ENCODE assay signal across 15 cellular contexts in the genomic region with DNA sequence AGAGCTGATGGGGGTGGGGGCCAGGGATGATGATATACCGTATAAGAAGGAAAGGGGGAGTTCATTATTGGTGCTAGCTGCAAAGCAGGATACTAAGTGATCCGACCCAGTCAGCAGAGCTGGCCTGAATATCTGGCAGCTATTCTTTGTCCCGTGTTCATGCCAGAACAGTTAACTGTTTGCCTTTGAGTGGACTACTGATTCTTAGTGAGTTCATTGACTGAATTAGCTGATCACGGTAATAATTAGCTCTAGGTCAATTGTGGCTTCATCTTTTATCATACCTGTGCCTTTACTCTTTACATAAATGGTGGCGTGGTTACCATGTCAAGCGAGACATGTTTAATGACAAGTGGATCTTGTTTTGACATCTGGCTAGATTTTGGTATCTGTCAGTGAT. TPM values are rescaled to one million over a fixed set of nuclear protein-coding genes. Genes with fewer than 3 reads are reported as not detected.
DNase-seq lines count a peak whose midpoint lies in the region; ATAC-seq and TF ChIP-seq lines count a peak whose summit lies in the region.
"Had no signal": no experiment of that assay in that cellular context is flagged by ENCODE, and none has a peak within 500 bp of the region (broad histone marks: within the 10 kb centered on the region; RNA-seq: fewer than 3 reads in every experiment).

No MANE protein-coding gene starts in this region.

- H3K27ac ChIP-seq in ACC112 (ENCODE audit: low read depth, low read length) (no peak overlapping the region), DOHH2 (ENCODE audit: low read depth, low read length) (no peak overlapping the region), uterus (no peak overlapping the region)
- H3K27ac ChIP-seq: right atrium auricular region had no signal

- intact Hi-C loops in uterus (cut with DNase I; ENCODE audit: low total_unique reads), result no loop called here

- TF ChIP-seq CTCF in DOHH2 (IDR thresholded peaks at IDR 0.05; ENCODE audit: low read depth, low read length, poor library complexity, severe bottlenecking) (no peak), nephron progenitor cell (IDR thresholded peaks at IDR 0.05) (no peak), uterus (IDR thresholded peaks at IDR 0.05) (no peak)

- H3K79me2 ChIP-seq in ACC112 (ENCODE audit: control insufficient read depth, insufficient read depth, low read length, unreplicated experiment), result peaks cover 84% of the 10 kb centered on the region
- peaks cover 91% of the 10 kb centered on the region for H3K79me2 ChIP-seq in DOHH2 (ENCODE audit: control insufficient read depth, low read length)

- H3K27ac Mint-ChIP-seq in memory B cell (peak overlapping the region; percentile 45), nephron progenitor cell (no peak overlapping the region)

- H3K9me3 Mint-ChIP-seq in memory B cell (no peaks in the 10 kb centered on the region), nephron progenitor cell (no peaks in the 10 kb centered on the region)

- peaks cover 51% of the 10 kb centered on the region for H4K20me1 ChIP-seq in DOHH2 (ENCODE audit: control insufficient read depth, insufficient read depth, low read depth, low read length)

- H3K4me1 Mint-ChIP-seq in memory B cell, result peaks cover 37% of the 10 kb centered on the region
- H3K4me1 Mint-ChIP-seq in nephron progenitor cell, result peaks cover 49% of the 10 kb centered on the region

- no peaks in the 10 kb centered on the region for H3K27me3 Mint-ChIP-seq in memory B cell
- no peaks in the 10 kb centered on the region for H3K27me3 Mint-ChIP-seq in nephron progenitor cell (ENCODE audit: low read depth, poor library complexity)

- no peak for ATAC-seq in memory B cell (ENCODE audit: low read depth)

- H3K9ac ChIP-seq in adipocyte (ENCODE audit: low read length), result peak overlapping the region; percentile 32

- H3K4me3 ChIP-seq in ACC112 (ENCODE audit: low read depth, low read length) (peak overlapping the region; percentile 52), DOHH2 (ENCODE audit: low read length) (no peak overlapping the region), adipocyte (ENCODE audit: low read length) (peak overlapping the region; percentile 37), uterus (no peak overlapping the region)
- H3K4me3 ChIP-seq: right atrium auricular region had no signal

- H3F3A ChIP-seq in DOHH2 (ENCODE audit: control insufficient read depth, insufficient read depth), result peaks cover 26% of the 10 kb centered on the region

- H3K4me1 ChIP-seq in ACC112 (ENCODE audit: control insufficient read depth, insufficient read depth, low read length, unreplicated experiment), result peaks cover 36% of the 10 kb centered on the region
- H3K4me1 ChIP-seq in DOHH2 (ENCODE audit: control insufficient read depth, low read length), result peaks cover 85% of the 10 kb centered on the region
- H3K4me1 ChIP-seq in adipocyte (ENCODE audit: control insufficient read depth, insufficient read depth, low read length), result peaks cover 32% of the 10 kb centered on the region
- peaks cover 7 to 8% of the 10 kb centered on the region in 2 donors for H3K4me1 ChIP-seq in uterus

- H3K36me3 ChIP-seq in ACC112 (ENCODE audit: insufficient read depth, low read length) (peaks cover 67% of the 10 kb centered on the region), DOHH2 (ENCODE audit: control insufficient read depth, low read length) (peaks cover 91% of the 10 kb centered on the region), adipocyte (ENCODE audit: control insufficient read depth, insufficient read depth, low read length, severe bottlenecking) (peaks cover 87% of the 10 kb centered on the region), uterus (no peaks in the 10 kb centered on the region)

- H2AFZ ChIP-seq in ACC112 (ENCODE audit: low read length, unreplicated experiment), result no peak overlapping the region

- TF ChIP-seq POLR2A in uterus (IDR thresholded peaks at IDR 0.05), result no peak

- H3K9me2 ChIP-seq in DOHH2 (replicated peaks; ENCODE audit: control insufficient read depth, low read length), result no peaks in the 10 kb centered on the region

- H3K9me3 ChIP-seq in DOHH2 (ENCODE audit: control insufficient read depth, insufficient read depth, low read length) (no peaks in the 10 kb centered on the region), adipocyte (ENCODE audit: control insufficient read depth, low read length) (no peaks in the 10 kb centered on the region), uterus (no peaks in the 10 kb centered on the region)
- H3K9me3 ChIP-seq: right atrium auricular region had no signal

- peak overlapping the region; percentile 5; the same call in 1 of the 2 replicates for H3K4me2 ChIP-seq in DOHH2 (ENCODE audit: low read length)

- DNase-seq in adipocyte (ENCODE audit: low read depth), result no peak
- DNase-seq in memory B cell (ENCODE audit: low spot score in 2 of 2), result no peak
- DNase-seq in nephron progenitor cell, result no peak
- no peak for DNase-seq in uterus
- DNase-seq in NCI-H510A treated with DMSO at 0.1 percent for 48 hours (lab: John Stamatoyannopoulos, UW), result no peak
- DNase-seq in OCI-M2 (lab: John Stamatoyannopoulos, UW; ENCODE audit: unreplicated experiment), result no peak
- DNase-seq: activated effector memory CD4-positive, alpha-beta T cell treated with anti-CD3 and anti-CD28 coated beads, Interleukin-2, amount 50 U/mL, for 16 hours; C1 segment of cervical spinal cord; KBM-7; NCI-H2029; NCI-H82; SHP77 had no signal

- H3K27me3 ChIP-seq in ACC112 (ENCODE audit: insufficient read depth, low read length) (no peaks in the 10 kb centered on the region), DOHH2 (ENCODE audit: control insufficient read depth, low read length) (no peaks in the 10 kb centered on the region), adipocyte (replicated peaks; ENCODE audit: control insufficient read depth, insufficient read depth, low read length) (no peaks in the 10 kb centered on the region), uterus (no peaks in the 10 kb centered on the region)
- H3K27me3 ChIP-seq: right atrium auricular region had no signal

- H3K36me3 Mint-ChIP-seq in memory B cell (peaks cover 36% of the 10 kb centered on the region), nephron progenitor cell (ENCODE audit: low read depth) (peaks cover 68% of the 10 kb centered on the region)

- H3K4me3 Mint-ChIP-seq in memory B cell, result no peak overlapping the region
- no peak overlapping the region for H3K4me3 Mint-ChIP-seq in nephron progenitor cell

RNA-seq across cellular contexts. Expression of a gene that starts 5.3 kb away (rescaled TPM):
- total RNA-seq in uterus, result 100 to 1,000 TPM in 3 of 4 donors, 10 to 100 TPM in 1; 55.6 to 313 (median 209) TPM

RNA-seq across cellular contexts. Expression of a gene that starts 39.0 kb away (rescaled TPM):
- 10 to 100 TPM in 2 of 4 donors, 1 to 10 TPM in 2; 2.6 to 24.8 (median 10.7) TPM for total RNA-seq in uterus

Comparison
In these comparisons a context has a peak if more than half of its experiments do, and no peak if none do; other contexts are left out.
1. H3K4me3 ChIP-seq: peak in ACC112 (single experiment) and adipocyte (single experiment); none in DOHH2 (single experiment) and uterus (0 of 2).